In the genomic region with DNA sequence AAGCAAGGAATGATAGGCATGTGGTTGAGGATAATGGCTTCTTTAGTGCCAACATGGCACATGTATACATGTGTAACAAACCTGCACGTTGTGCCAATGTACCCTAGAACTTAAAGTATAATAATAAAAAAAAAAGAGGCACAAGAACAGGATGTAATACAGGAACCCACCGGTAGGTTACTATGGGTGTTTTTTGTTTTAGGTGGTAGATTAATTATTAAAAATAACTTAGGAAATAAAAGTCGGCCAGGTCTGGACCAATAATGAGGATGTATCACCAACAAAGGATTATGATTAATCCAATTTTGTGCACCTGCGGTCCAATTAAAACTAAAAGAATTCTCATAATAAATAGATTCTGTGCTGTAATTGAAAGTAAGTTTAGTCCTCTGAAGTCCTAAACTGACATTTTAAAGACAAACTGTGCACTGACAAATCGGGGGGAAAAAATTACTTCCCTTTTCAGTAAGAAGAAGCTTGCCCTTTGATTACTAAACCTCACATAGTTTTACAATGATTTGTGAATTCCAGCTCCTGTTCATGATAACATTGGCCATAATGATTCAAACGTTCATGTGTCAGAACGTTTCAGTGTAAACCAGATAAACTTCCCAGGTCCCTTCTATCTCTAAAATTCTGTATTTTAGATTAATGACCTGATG, we compare ENCODE assay signal across 10 cellular contexts.
DNase-seq lines count a peak whose midpoint lies in the region; ATAC-seq and TF ChIP-seq lines count a peak whose summit lies in the region.
"Had no signal": no experiment of that assay in that cellular context is flagged by ENCODE, and none has a peak within 500 bp of the region (broad histone marks: within the 10 kb centered on the region; RNA-seq: fewer than 3 reads in every experiment).

No MANE protein-coding gene starts in this region.

- in situ Hi-C loops in astrocyte of the spinal cord (cut with HindIII; ENCODE audit: low sequenced_read_pairs) (no loop called here), KBM-7 (cut with MboI; ENCODE audit: low pct_unique_long_range_greater_than_20kb, low sequenced_read_pairs) (no loop called here)

- peak; percentile 66 for DNase-seq in M059J (ENCODE audit: low read depth)
- peak; percentile 6 for DNase-seq in astrocyte of the spinal cord (ENCODE audit: low read depth, low spot score)
- DNase-seq in non-pigmented ciliary epithelial cell (ENCODE audit: low read depth) = peak; percentile 42
- no peak for DNase-seq in KBM-7
- DNase-seq in medulla oblongata (ENCODE audit: extremely low spot score) = no peak
- no peak for DNase-seq in activated CD4-positive, CD25-positive, alpha-beta regulatory T cell (lab: John Stamatoyannopoulos, UW)
- DNase-seq: aorta, left cardiac atrium had no signal

- ATAC-seq in GM21528 (IDR thresholded peaks at IDR 0.05; ENCODE audit: low FRiP score, unreplicated experiment) = no peak

- no peak for TF ChIP-seq CTCF in astrocyte of the spinal cord (IDR thresholded peaks at IDR 0.05; ENCODE audit: low read depth, low read length)

- H3K4me3 ChIP-seq in GM08714 (ENCODE audit: low read length) = peak overlapping the region; percentile 18; the same call in 1 of the 2 replicates
- no peak overlapping the region for H3K4me3 ChIP-seq in astrocyte of the spinal cord (ENCODE audit: low read depth, low read length)

Comparison
In these comparisons a context has a peak if more than half of its experiments do, and no peak if none do; other contexts are left out.
1. DNase-seq: peak in M059J (single experiment), astrocyte of the spinal cord (single experiment) and non-pigmented ciliary epithelial cell (single experiment); none in KBM-7 (single experiment), medulla oblongata (single experiment) and activated CD4-positive, CD25-positive, alpha-beta regulatory T cell (0 of 4).